ENCODE assay signal across 9 cellular contexts in the genomic region with DNA sequence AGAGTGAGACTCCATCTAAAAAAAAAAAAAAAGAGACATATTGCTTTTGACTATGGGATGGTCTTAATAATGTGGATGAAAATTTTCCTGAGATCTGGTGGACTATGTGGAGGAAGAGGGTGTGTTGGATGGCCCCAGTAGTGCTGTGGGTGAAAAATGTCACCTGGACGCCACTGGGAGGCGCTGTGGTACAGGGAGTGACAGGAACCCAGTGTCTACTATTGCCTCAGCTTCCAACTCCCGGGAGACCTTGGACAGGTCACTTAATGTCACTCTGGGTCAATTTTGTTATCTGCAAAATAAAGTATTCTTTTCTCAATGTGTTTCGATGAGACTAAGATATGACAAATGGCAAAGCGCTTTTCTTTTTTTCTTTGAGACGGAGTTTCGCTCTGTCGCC. TPM values are rescaled to one million over a fixed set of nuclear protein-coding genes. Genes with fewer than 3 reads are reported as not detected.
DNase-seq lines count a peak whose midpoint lies in the region; ATAC-seq and TF ChIP-seq lines count a peak whose summit lies in the region.
"Had no signal": no experiment of that assay in that cellular context is flagged by ENCODE, and none has a peak within 500 bp of the region (broad histone marks: within the 10 kb centered on the region; RNA-seq: fewer than 3 reads in every experiment).

No MANE protein-coding gene starts in this region.

- H3K4me3 ChIP-seq in CD8-positive, alpha-beta memory T cell (ENCODE audit: low read length) = no peak overlapping the region
- no peak overlapping the region for H3K4me3 ChIP-seq in naive thymus-derived CD4-positive, alpha-beta T cell (ENCODE audit: low read length)
- H3K4me3 ChIP-seq in suprapubic skin (no peak overlapping the region), coronary artery (no peak overlapping the region)
- H3K4me3 ChIP-seq: SK-N-MC had no signal

- H3K27me3 ChIP-seq in CD8-positive, alpha-beta memory T cell (ENCODE audit: insufficient read depth, low read length, poor library complexity, severe bottlenecking) = no peaks in the 10 kb centered on the region
- no peaks in the 10 kb centered on the region for H3K27me3 ChIP-seq in naive thymus-derived CD4-positive, alpha-beta T cell (ENCODE audit: control insufficient read depth in 2 of 2, insufficient read depth in 2 of 2, low read length in 2 of 2)
- H3K27me3 ChIP-seq in suprapubic skin = no peaks in the 10 kb centered on the region

- no peak overlapping the region for H3K4me3 Mint-ChIP-seq in CD8-positive, alpha-beta memory T cell
- no peak overlapping the region for H3K4me3 Mint-ChIP-seq in activated CD4-positive, alpha-beta memory T cell treated with anti-CD3 and anti-CD28 coated beads, Interleukin-2, amount 10 ng/mL, durations not matched to agents 7 days and 5 days
- no peak overlapping the region for H3K4me3 Mint-ChIP-seq in naive thymus-derived CD4-positive, alpha-beta T cell

- no peaks in the 10 kb centered on the region for H3K4me1 ChIP-seq in CD8-positive, alpha-beta memory T cell (ENCODE audit: insufficient read depth, low read length)
- no peaks in the 10 kb centered on the region for H3K4me1 ChIP-seq in naive thymus-derived CD4-positive, alpha-beta T cell (ENCODE audit: control insufficient read depth in 2 of 2, insufficient read depth in 2 of 2, low read length in 2 of 2)
- no peaks in the 10 kb centered on the region for H3K4me1 ChIP-seq in suprapubic skin

- DNase-seq in CD8-positive, alpha-beta memory T cell = peak in 3 of 5 donors; percentile 8 to 21 (median 13)
- DNase-seq in NCI-H2196 treated with DMSO at 0.1 percent for 48 hours (lab: John Stamatoyannopoulos, UW; ENCODE audit: unreplicated experiment) (peak; percentile 17), suprapubic skin (ENCODE audit: low spot score in 2 of 2) (no peak), coronary artery (ENCODE audit: low spot score) (no peak)
- peak; percentile 66 for DNase-seq in activated CD4-positive, alpha-beta memory T cell treated with anti-CD3 and anti-CD28 coated beads, Interleukin-2, amount 10 ng/mL, durations not matched to agents 7 days and 5 days
- peak in 6 of 9 donors; percentile 3 to 66 (median 13) for DNase-seq in naive thymus-derived CD4-positive, alpha-beta T cell

- H3K36me3 Mint-ChIP-seq in CD8-positive, alpha-beta memory T cell = peaks cover 0 to 4% (median 1%) of the 10 kb centered on the region in 3 donors
- H3K36me3 Mint-ChIP-seq in activated CD4-positive, alpha-beta memory T cell treated with anti-CD3 and anti-CD28 coated beads, Interleukin-2, amount 10 ng/mL, durations not matched to agents 7 days and 5 days (ENCODE audit: low read depth) = no peaks in the 10 kb centered on the region
- no peaks in the 10 kb centered on the region for H3K36me3 Mint-ChIP-seq in naive thymus-derived CD4-positive, alpha-beta T cell

- peaks cover 26 to 58% of the 10 kb centered on the region in 2 donors for H3K27me3 Mint-ChIP-seq in CD8-positive, alpha-beta memory T cell
- peaks cover 24% of the 10 kb centered on the region for H3K27me3 Mint-ChIP-seq in activated CD4-positive, alpha-beta memory T cell treated with anti-CD3 and anti-CD28 coated beads, Interleukin-2, amount 10 ng/mL, durations not matched to agents 7 days and 5 days
- peaks cover 14 to 49% (median 33%) of the 10 kb centered on the region in 5 donors for H3K27me3 Mint-ChIP-seq in naive thymus-derived CD4-positive, alpha-beta T cell

- H3K9me3 ChIP-seq in CD8-positive, alpha-beta memory T cell (ENCODE audit: low read length) = no peaks in the 10 kb centered on the region
- H3K9me3 ChIP-seq in naive thymus-derived CD4-positive, alpha-beta T cell (ENCODE audit: control insufficient read depth in 2 of 3, low read length in 3 of 3) = no peaks in the 10 kb centered on the region
- H3K9me3 ChIP-seq in suprapubic skin = no peaks in the 10 kb centered on the region

- TF ChIP-seq POLR2A in suprapubic skin (IDR thresholded peaks at IDR 0.05) = no peak

- POLR2A ChIA-PET in CD8-positive, alpha-beta memory T cell (lab: Charles Lee) = no interaction called here
- POLR2A ChIA-PET in activated CD4-positive, alpha-beta memory T cell treated with anti-CD3 and anti-CD28 coated beads, Interleukin-2, amount 10 ng/mL, durations not matched to agents 7 days and 5 days (lab: Charles Lee) = no interaction called here
- POLR2A ChIA-PET in naive thymus-derived CD4-positive, alpha-beta T cell (lab: Charles Lee) = no interaction called here

- peak; percentile 59 to 66 for TF ChIP-seq CTCF in suprapubic skin (IDR thresholded peaks at IDR 0.05)
- no peak for TF ChIP-seq CTCF in coronary artery (IDR thresholded peaks at IDR 0.05)

- WGBS in suprapubic skin = 54% methylated on average over 8 of the region's 8 CpGs

- intact Hi-C loops in naive thymus-derived CD4-positive, alpha-beta T cell (cut with micrococcal nuclease) = loop anchor here in 1 of 2 donors (1.0 kb wide), 1 partner anchor 335 kb away; no protein-coding TSS in a partner anchor

- H3K27ac ChIP-seq in CD8-positive, alpha-beta memory T cell (ENCODE audit: low read depth, low read length) = no peak overlapping the region
- no peak overlapping the region for H3K27ac ChIP-seq in naive thymus-derived CD4-positive, alpha-beta T cell (ENCODE audit: low read depth, low read length)
- H3K27ac ChIP-seq in suprapubic skin (no peak overlapping the region), coronary artery (no peak overlapping the region)
- H3K27ac ChIP-seq: SK-N-MC had no signal

- CTCF ChIA-PET in CD8-positive, alpha-beta memory T cell (lab: Charles Lee) = interaction anchor here (0.7 kb wide), 1 partner anchor 168 kb away, joined by 3 read pairs; no protein-coding TSS in a partner anchor
- CTCF ChIA-PET in activated CD4-positive, alpha-beta memory T cell treated with anti-CD3 and anti-CD28 coated beads, Interleukin-2, amount 10 ng/mL, durations not matched to agents 7 days and 5 days (lab: Charles Lee) = interaction anchor here (0.5 to 1.3 kb wide), 5 partner anchors 18 to 975 kb away, joined by 3 read pairs; no protein-coding TSS in a partner anchor
- CTCF ChIA-PET in naive thymus-derived CD4-positive, alpha-beta T cell (lab: Charles Lee) = no interaction called here

- no peak for TF ChIP-seq EP300 in suprapubic skin (IDR thresholded peaks at IDR 0.05)

- no peaks in the 10 kb centered on the region for H3K36me3 ChIP-seq in CD8-positive, alpha-beta memory T cell (ENCODE audit: insufficient read depth, low read length)
- H3K36me3 ChIP-seq in naive thymus-derived CD4-positive, alpha-beta T cell (ENCODE audit: control insufficient read depth in 2 of 3, insufficient read depth in 3 of 3, low read length in 3 of 3) = no peaks in the 10 kb centered on the region
- no peaks in the 10 kb centered on the region for H3K36me3 ChIP-seq in suprapubic skin

- H3K4me1 Mint-ChIP-seq in CD8-positive, alpha-beta memory T cell = no peaks in the 10 kb centered on the region
- no peaks in the 10 kb centered on the region for H3K4me1 Mint-ChIP-seq in activated CD4-positive, alpha-beta memory T cell treated with anti-CD3 and anti-CD28 coated beads, Interleukin-2, amount 10 ng/mL, durations not matched to agents 7 days and 5 days
- no peaks in the 10 kb centered on the region for H3K4me1 Mint-ChIP-seq in naive thymus-derived CD4-positive, alpha-beta T cell

- H3K27ac Mint-ChIP-seq in CD8-positive, alpha-beta memory T cell = no peak overlapping the region
- H3K27ac Mint-ChIP-seq in activated CD4-positive, alpha-beta memory T cell treated with anti-CD3 and anti-CD28 coated beads, Interleukin-2, amount 10 ng/mL, durations not matched to agents 7 days and 5 days = no peak overlapping the region
- no peak overlapping the region for H3K27ac Mint-ChIP-seq in naive thymus-derived CD4-positive, alpha-beta T cell

- ATAC-seq in GM21786 (IDR thresholded peaks at IDR 0.05; ENCODE audit: unreplicated experiment) (peak; percentile 48), esophagus mucosa (peak; percentile 89)
- ATAC-seq in naive thymus-derived CD4-positive, alpha-beta T cell = peak; percentile 76

- peaks cover 0 to 2% (median 0%) of the 10 kb centered on the region in 5 donors for H3K9me3 Mint-ChIP-seq in CD8-positive, alpha-beta memory T cell
- H3K9me3 Mint-ChIP-seq in activated CD4-positive, alpha-beta memory T cell treated with anti-CD3 and anti-CD28 coated beads, Interleukin-2, amount 10 ng/mL, durations not matched to agents 7 days and 5 days = no peaks in the 10 kb centered on the region
- H3K9me3 Mint-ChIP-seq in naive thymus-derived CD4-positive, alpha-beta T cell = peaks cover 0 to 4% (median 0%) of the 10 kb centered on the region in 11 donors

RNA-seq across cellular contexts. Expression of gene DCP1A, which starts 27.7 kb away (rescaled TPM):
- total RNA-seq in CD8-positive, alpha-beta memory T cell = 10 to 100 TPM; 40.1 to 40.2 TPM
- polyA plus RNA-seq in CD8-positive, alpha-beta memory T cell = 82.4 TPM
- total RNA-seq in activated CD4-positive, alpha-beta memory T cell treated with anti-CD3 and anti-CD28 coated beads, Interleukin-2, amount 10 ng/mL, durations not matched to agents 7 days and 5 days = 10 to 100 TPM; 33.0 to 34.7 TPM
- total RNA-seq in esophagus mucosa (11.3 TPM), suprapubic skin (10 to 100 TPM; 18.0 to 30.1 (median 22.8) TPM)
- total RNA-seq in naive thymus-derived CD4-positive, alpha-beta T cell = 10 to 100 TPM; 34.0 to 51.3 (median 40.1) TPM
- 10 to 100 TPM; 66.1 to 68.0 TPM for polyA plus RNA-seq in naive thymus-derived CD4-positive, alpha-beta T cell

Comparison
In these comparisons a context has a peak if more than half of its experiments do, and no peak if none do; other contexts are left out.
1. DNase-seq: peak in CD8-positive, alpha-beta memory T cell (3 of 5), NCI-H2196 treated with DMSO at 0.1 percent for 48 hours (single experiment), activated CD4-positive, alpha-beta memory T cell treated with anti-CD3 and anti-CD28 coated beads, Interleukin-2, amount 10 ng/mL, durations not matched to agents 7 days and 5 days (single experiment) and naive thymus-derived CD4-positive, alpha-beta T cell (6 of 9); none in suprapubic skin (0 of 2) and coronary artery (single experiment).
2. Peak in every context shown above with its lines, with median percentiles within 50 percentile points of each other: ATAC-seq.